ENCODE assay signal across 8 cellular contexts in genomic region chr16:1300664-1301476, GRCh38. TPM values are rescaled to one million over a fixed set of nuclear protein-coding genes. Genes with fewer than 3 reads are reported as not detected.
DNase-seq lines count a peak whose midpoint lies in the region; ATAC-seq and TF ChIP-seq lines count a peak whose summit lies in the region.

No MANE protein-coding gene starts in this region.

- H3K4me1 ChIP-seq in endodermal cell (ENCODE audit: control insufficient read depth, insufficient read depth, low read length) (no peaks in the 10 kb centered on the region), mucosa of stomach (ENCODE audit: control insufficient read depth, insufficient read depth, low read length) (peaks cover 35% of the 10 kb centered on the region)

- TF ChIP-seq CTCF in GM13977 (IDR thresholded peaks at IDR 0.05; ENCODE audit: extremely low read depth, insufficient read depth, missing control alignments) (peak; percentile 96), endodermal cell (conservative IDR thresholded peaks at IDR 0.05) (peak; percentile 98)

- 39 to 40% methylated on average over 19 to 42 of the region's 42 CpGs for WGBS in endodermal cell (ENCODE audit: insufficient coverage in 1 of 2, insufficient read length in 1 of 2), 2 experiments

- H3K9me3 ChIP-seq in endodermal cell (ENCODE audit: control insufficient read depth, low read length) (no peaks in the 10 kb centered on the region), mucosa of stomach (ENCODE audit: control insufficient read depth, low read length) (no peaks in the 10 kb centered on the region)

- H3K9me3 Mint-ChIP-seq in endodermal cell: no peaks in the 10 kb centered on the region

- H3K27me3 Mint-ChIP-seq in endodermal cell (ENCODE audit: insufficient read depth): peaks cover 5% of the 10 kb centered on the region

- H3K27ac Mint-ChIP-seq in endodermal cell: no peak overlapping the region

- H3K4me3 ChIP-seq in endodermal cell (ENCODE audit: low read length) (no peak overlapping the region), mucosa of stomach (ENCODE audit: low read length) (no peak overlapping the region)

- H3K36me3 Mint-ChIP-seq in endodermal cell (ENCODE audit: low read depth): no peaks in the 10 kb centered on the region

- peaks cover 11% of the 10 kb centered on the region for H3K4me1 Mint-ChIP-seq in endodermal cell

- DNase-seq in GM13977 (ENCODE audit: low spot score) (peak; percentile 92), NCI-H460 (ENCODE audit: extremely low read depth, low read depth) (peak; percentile 49), endodermal cell (peak; percentile 95), NCI-H226 (no peak)
- DNase-seq in activated CD8-positive, alpha-beta memory T cell treated with anti-CD3 and anti-CD28 coated beads for 24 hours: peak; percentile 91
- peak; percentile 49 for DNase-seq in stimulated activated CD8-positive, alpha-beta memory T cell treated with anti-CD3 and anti-CD28 coated beads, Interleukin-7, amount 100 ng/mL, for 24 hours (ENCODE audit: low read depth)

- in situ Hi-C loops in GM13977 (cut with MboI; ENCODE audit: low pct_unique_long_range_greater_than_20kb, low sequenced_read_pairs, unreplicated experiment): no loop called here

- H3K9ac ChIP-seq in endodermal cell (ENCODE audit: extremely low read depth, low read length, poor library complexity, severe bottlenecking): no peak overlapping the region
- peak overlapping the region; percentile 47 for H3K9ac ChIP-seq in mucosa of stomach (ENCODE audit: low read length)

- H3K4me3 Mint-ChIP-seq in endodermal cell: no peak overlapping the region

- H3K36me3 ChIP-seq in endodermal cell (ENCODE audit: control insufficient read depth, insufficient read depth, low read length) (no peaks in the 10 kb centered on the region), mucosa of stomach (ENCODE audit: control insufficient read depth, insufficient read depth, low read length) (no peaks in the 10 kb centered on the region)

- H3K27me3 ChIP-seq in endodermal cell (ENCODE audit: control insufficient read depth, insufficient read depth, low read length, poor library complexity, severe bottlenecking) (no peaks in the 10 kb centered on the region), mucosa of stomach (ENCODE audit: control insufficient read depth, insufficient read depth, low read length) (peaks cover 28% of the 10 kb centered on the region)

- ATAC-seq in GM18858 (IDR thresholded peaks at IDR 0.05; ENCODE audit: unreplicated experiment): no peak

- H3K27ac ChIP-seq in endodermal cell (ENCODE audit: low read depth, low read length): no peak overlapping the region

RNA-seq across cellular contexts. Expression of gene UBE2I, which starts 8.6 kb away (rescaled TPM):
- total RNA-seq in NCI-H460 (2014; rRNA removed; shearing (Covaris generic)): 90.5 and 120 TPM in 2 replicates
- polyA plus RNA-seq in NCI-H460 (2014; cell fraction: nucleus; rRNA removed): 36.3 and 50.2 TPM in 2 replicates
- 100 to 1,000 TPM; 250 to 294 TPM for total RNA-seq in endodermal cell
- polyA plus RNA-seq in endodermal cell (2013, experiment 1 of 2): 223 TPM
- polyA plus RNA-seq in endodermal cell (2013, experiment 2 of 2): 222 TPM

RNA-seq across cellular contexts. Expression of gene BAIAP3, which starts 32.6 kb away (rescaled TPM):
- total RNA-seq in NCI-H460 (2014; rRNA removed; shearing (Covaris generic)): 0.29 and 0.89 TPM in 2 replicates
- polyA plus RNA-seq in NCI-H460 (2014; cell fraction: nucleus; rRNA removed): 0.43 and 1.4 TPM in 2 replicates
- total RNA-seq in endodermal cell: 10 to 100 TPM; 25.0 to 43.5 TPM
- polyA plus RNA-seq in endodermal cell (2013, experiment 1 of 2): 21.8 TPM
- polyA plus RNA-seq in endodermal cell (2013, experiment 2 of 2): 19.6 TPM

RNA-seq across cellular contexts. Expression of gene TPSD1, which starts 45.0 kb away (rescaled TPM):
- not detected in 2 replicates for total RNA-seq in NCI-H460 (2014; rRNA removed; shearing (Covaris generic))
- not detected in 2 replicates for polyA plus RNA-seq in NCI-H460 (2014; cell fraction: nucleus; rRNA removed)
- total RNA-seq in endodermal cell: not detected
- polyA plus RNA-seq in endodermal cell (2013, experiment 1 of 2): not detected
- not detected for polyA plus RNA-seq in endodermal cell (2013, experiment 2 of 2)

RNA-seq across cellular contexts. Expression of gene TSR3, which starts 50.8 kb away (rescaled TPM):
- total RNA-seq in NCI-H460 (2014; rRNA removed; shearing (Covaris generic)): 45.4 and 50.2 TPM in 2 replicates
- 82.5 and 113 TPM in 2 replicates for polyA plus RNA-seq in NCI-H460 (2014; cell fraction: nucleus; rRNA removed)
- 10 to 100 TPM; 64.9 to 67.4 TPM for total RNA-seq in endodermal cell
- 47.0 TPM for polyA plus RNA-seq in endodermal cell (2013, experiment 1 of 2)
- 44.1 TPM for polyA plus RNA-seq in endodermal cell (2013, experiment 2 of 2)

RNA-seq across cellular contexts. Expression of gene GNPTG, which starts 50.9 kb away (rescaled TPM):
- total RNA-seq in NCI-H460 (2014; rRNA removed; shearing (Covaris generic)): 32.2 and 33.0 TPM in 2 replicates
- polyA plus RNA-seq in NCI-H460 (2014; cell fraction: nucleus; rRNA removed): 54.6 and 73.9 TPM in 2 replicates
- total RNA-seq in endodermal cell: 10 to 100 TPM; 34.0 to 38.4 TPM
- polyA plus RNA-seq in endodermal cell (2013, experiment 1 of 2): 22.5 TPM
- 22.2 TPM for polyA plus RNA-seq in endodermal cell (2013, experiment 2 of 2)

Comparison
In these comparisons a context has a peak if more than half of its experiments do, and no peak if none do; other contexts are left out.
1. RNA of gene BAIAP3, which starts 32.6 kb away (total RNA-seq): 25.0 to 43.5 TPM in endodermal cell; 0.29 to 0.89 TPM in NCI-H460; every median in the first group is over 10 times any median in the second.